In genomic region chr12:72465940-72466630, GRCh38 we compare ENCODE assay signal across 23 cellular contexts.
"Had no signal": no experiment of that assay in that cellular context is flagged by ENCODE, and none has a peak within 500 bp of the region (broad histone marks: within the 10 kb centered on the region; RNA-seq: fewer than 3 reads in every experiment).

No MANE protein-coding gene starts in this region.

- H3K4me1 ChIP-seq: esophagus squamous epithelium, gastroesophageal sphincter, left lung, lower lobe of right lung, sigmoid colon, stomach, transverse colon had no signal

- DNase-seq: effector memory CD8-positive, alpha-beta T cell; esophagus squamous epithelium; foreskin fibroblast; glutamatergic neuron; left lung; lower lobe of right lung; midbrain; naive thymus-derived CD4-positive, alpha-beta T cell; nephron progenitor cell; posterior cingulate gyrus; sigmoid colon; stimulated activated CD4-positive, alpha-beta T cell treated with anti-CD3 and anti-CD28 coated beads, Interleukin-2, amount 100 ng/mL, for 24 hours; stimulated activated CD4-positive, alpha-beta T cell treated with anti-CD3 and anti-CD28 coated beads, Interleukin-4, amount 100 ng/mL, for 4 hours; stimulated activated naive CD4-positive, alpha-beta T cell; stomach; substantia nigra; transverse colon had no signal

- H3K4me3 ChIP-seq: esophagus squamous epithelium, gastroesophageal sphincter, left lung, lower lobe of right lung, sigmoid colon, skin epidermis, stomach, thoracic aorta, transverse colon had no signal

- ATAC-seq: effector memory CD8-positive, alpha-beta T cell; gastroesophageal sphincter; left lung; lower lobe of right lung; naive thymus-derived CD4-positive, alpha-beta T cell had no signal

- H3K9me3 ChIP-seq: esophagus squamous epithelium, gastroesophageal sphincter, left lung, lower lobe of right lung, sigmoid colon, stomach, thoracic aorta, transverse colon had no signal

- H3K27ac ChIP-seq: epithelial cell of prostate, esophagus squamous epithelium, gastroesophageal sphincter, left lung, lower lobe of right lung, sigmoid colon, skin epidermis, stomach, thoracic aorta, transverse colon had no signal

- H3K27me3 ChIP-seq: esophagus squamous epithelium, gastroesophageal sphincter, left lung, sigmoid colon, stomach, transverse colon had no signal

- H3K36me3 ChIP-seq: esophagus squamous epithelium, gastroesophageal sphincter, left lung, lower lobe of right lung, sigmoid colon, stomach, thoracic aorta, transverse colon had no signal

- FAIRE-seq: colon, keratinocyte had no signal
